1 cellular context compared by ENCODE assay signal in genomic region chr3:128456776-128457715, GRCh38.
A peak's percentile ranks its signal among the peaks of the same experiment; 100 is the strongest.
TF ChIP-seq lines count a peak whose summit lies in the region.

No MANE protein-coding gene starts in this region.

TF ChIP-seq in SK-N-SH, 30 proteins besides CTCF, POLR2A, EP300 and RAD21:
- TF ChIP-seq, protein P1, sequence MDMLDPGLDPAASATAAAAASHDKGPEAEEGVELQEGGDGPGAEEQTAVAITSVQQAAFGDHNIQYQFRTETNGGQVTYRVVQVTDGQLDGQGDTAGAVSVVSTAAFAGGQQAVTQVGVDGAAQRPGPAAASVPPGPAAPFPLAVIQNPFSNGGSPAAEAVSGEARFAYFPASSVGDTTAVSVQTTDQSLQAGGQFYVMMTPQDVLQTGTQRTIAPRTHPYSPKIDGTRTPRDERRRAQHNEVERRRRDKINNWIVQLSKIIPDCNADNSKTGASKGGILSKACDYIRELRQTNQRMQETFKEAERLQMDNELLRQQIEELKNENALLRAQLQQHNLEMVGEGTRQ (IDR thresholded peaks at IDR 0.05; ENCODE audit: borderline replicate concordance, low read depth, low read length), result no peak
- TF ChIP-seq GATA2 (CRISPR knock-in tag; IDR thresholded peaks at IDR 0.05) (peak; percentile 100), FOSL2 (IDR thresholded peaks at IDR 0.05; ENCODE audit: borderline replicate concordance, low read depth) (no peak), MAX (IDR thresholded peaks at IDR 0.05; ENCODE audit: low read depth) (no peak), PBX3 (IDR thresholded peaks at IDR 0.05) (no peak), POLR2AphosphoS5 (IDR thresholded peaks at IDR 0.05; ENCODE audit: low read depth, low read length) (no peak), MXI1 (IDR thresholded peaks at IDR 0.05; ENCODE audit: low read depth, low read length) (peak; percentile 80), FOXJ3 (CRISPR knock-in tag; IDR thresholded peaks at IDR 0.05) (peak; percentile 98), RXRA (IDR thresholded peaks at IDR 0.05; ENCODE audit: borderline replicate concordance, low read depth) (no peak), EZH2phosphoT487 (IDR thresholded peaks at IDR 0.05; ENCODE audit: borderline replicate concordance, low read depth) (no peak), FOXM1 (IDR thresholded peaks at IDR 0.05; ENCODE audit: low read depth) (no peak), TEAD4 (IDR thresholded peaks at IDR 0.05; ENCODE audit: borderline replicate concordance, insufficient read depth) (no peak), SMC3 (IDR thresholded peaks at IDR 0.05; ENCODE audit: low read depth, low read length) (peak; percentile 10; the same call in 1 of the 2 replicates), YY1 (IDR thresholded peaks at IDR 0.05; ENCODE audit: low read depth) (no peak), NFIC (IDR thresholded peaks at IDR 0.05; ENCODE audit: borderline replicate concordance) (no peak), CHD2 (IDR thresholded peaks at IDR 0.05; ENCODE audit: low read length, partially characterized antibody) (peak; percentile 88), NRF1 (IDR thresholded peaks at IDR 0.05; ENCODE audit: low read depth, low read length) (no peak), TAF1 (IDR thresholded peaks at IDR 0.05; ENCODE audit: borderline replicate concordance, low read depth, low read length) (no peak), TCF12 (IDR thresholded peaks at IDR 0.05) (peak; percentile 38; the same call in 1 of the 2 replicates), REST (IDR thresholded peaks at IDR 0.05; ENCODE audit: low read depth, low read length) (no peak), RCOR1 (IDR thresholded peaks at IDR 0.05; ENCODE audit: low read length) (peak; percentile 99), ELF1 (IDR thresholded peaks at IDR 0.05) (no peak), GABPA (IDR thresholded peaks at IDR 0.05; ENCODE audit: low read depth) (no peak)
- TF ChIP-seq, protein P2, sequence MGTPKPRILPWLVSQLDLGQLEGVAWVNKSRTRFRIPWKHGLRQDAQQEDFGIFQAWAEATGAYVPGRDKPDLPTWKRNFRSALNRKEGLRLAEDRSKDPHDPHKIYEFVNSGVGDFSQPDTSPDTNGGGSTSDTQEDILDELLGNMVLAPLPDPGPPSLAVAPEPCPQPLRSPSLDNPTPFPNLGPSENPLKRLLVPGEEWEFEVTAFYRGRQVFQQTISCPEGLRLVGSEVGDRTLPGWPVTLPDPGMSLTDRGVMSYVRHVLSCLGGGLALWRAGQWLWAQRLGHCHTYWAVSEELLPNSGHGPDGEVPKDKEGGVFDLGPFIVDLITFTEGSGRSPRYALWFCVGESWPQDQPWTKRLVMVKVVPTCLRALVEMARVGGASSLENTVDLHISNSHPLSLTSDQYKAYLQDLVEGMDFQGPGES (IDR thresholded peaks at IDR 0.05; ENCODE audit: low read depth, low read length), result no peak
TF ChIP-seq in SK-N-SH: peak in this region for 7.
